ENCODE assay signal across 8 cellular contexts in the genomic region with DNA sequence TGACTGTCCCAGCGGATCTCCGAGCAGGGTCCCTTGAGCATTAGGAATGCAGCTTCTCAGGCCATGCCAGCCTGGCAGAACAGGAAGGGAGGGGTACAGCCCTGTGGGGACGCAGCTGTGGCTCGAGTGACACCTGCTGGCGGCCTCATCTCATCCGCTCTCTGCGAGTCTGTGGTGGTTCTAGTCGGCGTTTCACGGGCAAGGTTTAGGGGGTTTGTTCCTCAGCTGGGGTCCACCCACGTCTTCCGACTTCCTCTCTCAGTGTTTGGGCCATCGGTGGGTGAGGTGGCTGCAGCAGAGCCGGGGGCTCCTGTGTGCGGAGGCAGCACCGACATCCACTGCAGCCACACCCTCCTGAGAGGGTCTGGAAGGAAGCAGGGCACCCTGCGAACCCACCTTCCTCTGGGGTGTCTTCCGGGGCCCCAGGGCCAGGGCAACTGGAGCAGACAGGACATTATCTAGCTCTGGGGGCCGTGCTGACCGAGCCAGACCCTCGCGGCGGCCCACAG. TPM values are rescaled to one million over a fixed set of nuclear protein-coding genes. Genes with fewer than 3 reads are reported as not detected.
DNase-seq lines count a peak whose midpoint lies in the region; ATAC-seq, FAIRE-seq and TF ChIP-seq lines count a peak whose summit lies in the region.

No MANE protein-coding gene starts in this region.

- peak; percentile 69 to 89 for DNase-seq in A549 (ENCODE audit: low read depth in 1 of 2, low spot score in 1 of 2)
- DNase-seq in GM12891 (ENCODE audit: insufficient read length, low spot score) = peak; percentile 89
- DNase-seq in NCI-H2196 treated with DMSO at 0.1 percent for 48 hours (lab: John Stamatoyannopoulos, UW; ENCODE audit: unreplicated experiment) = peak; percentile 25
- peak; percentile 85 for DNase-seq in activated CD4-positive, alpha-beta T cell treated with anti-CD3 and anti-CD28 coated beads for 48 hours
- peak; percentile 87 for DNase-seq in cerebellum (ENCODE audit: low spot score)
- DNase-seq in right lobe of liver = peak; percentile 65 to 67 (median 66)
- peak; percentile 53 to 61 (median 54) for DNase-seq in stimulated activated CD4-positive, alpha-beta T cell treated with anti-CD3 and anti-CD28 coated beads, TNF-alpha, amount 100 ng/mL, for 4 hours (ENCODE audit: low read depth in 3 of 3)

- H3K9me3 ChIP-seq in A549 (peaks cover 15% of the 10 kb centered on the region), right lobe of liver (no peaks in the 10 kb centered on the region)

- intact Hi-C loops in right lobe of liver (cut with DNase I) = loop anchor here (10.0 kb wide), 1 partner anchor 221 kb away; no protein-coding TSS in a partner anchor

- ATAC-seq in A549 (peak; percentile 86 to 91), right lobe of liver (peak in 3 of 4 donors; percentile 67 to 85 (median 79)), HG03432 (IDR thresholded peaks at IDR 0.05; ENCODE audit: unreplicated experiment) (no peak)

- WGBS in A549 (ENCODE audit: missing lambda C conversion rate) = 0% methylated on average over 15 of the region's 23 CpGs
- WGBS in right lobe of liver (ENCODE audit: insufficient coverage, low coverage, low lambda C conversion rate, missing lambda C conversion rate) = 0% methylated on average over 1 of the region's 23 CpGs

- TF ChIP-seq POLR2A in A549 (IDR thresholded peaks at IDR 0.05; ENCODE audit: low read length) (no peak), GM12891 (IDR thresholded peaks at IDR 0.05; ENCODE audit: low read depth, low read length) (no peak), right lobe of liver (IDR thresholded peaks at IDR 0.05) (no peak)

- TF ChIP-seq CTCF in A549 (IDR thresholded peaks at IDR 0.05) (peak; percentile 93), right lobe of liver (IDR thresholded peaks at IDR 0.05) (peak; percentile 47 to 70 (median 56))

- TF ChIP-seq RAD21 in A549 (conservative IDR thresholded peaks at IDR 0.05 in 1 of 2, IDR thresholded peaks at IDR 0.05 in 1 of 2) = peak; percentile 93 to 95

- peak overlapping the region; percentile 53 for H3K4me3 ChIP-seq in A549
- no peak overlapping the region for H3K4me3 ChIP-seq in right lobe of liver

- no peaks in the 10 kb centered on the region for H3K36me3 ChIP-seq in right lobe of liver

- no peaks in the 10 kb centered on the region for H3K27me3 ChIP-seq in right lobe of liver

- H3K4me1 ChIP-seq in A549 = 0 out of 3 replicates have a peak, but pooled peaks cover 7% of the 10 kb centered on the region
- peaks cover 0 to 12% (median 5%) of the 10 kb centered on the region in 4 donors for H3K4me1 ChIP-seq in right lobe of liver

- POLR2A ChIA-PET in A549 (lab: Yijun Ruan, JAX) = interaction anchor here (0.7 to 1.8 kb wide), 6 partner anchors 48 to 318 kb away, joined by 3 to 7 read pairs (median 3); partner anchors contain the start of gene C16orf95

- CTCF ChIA-PET in A549 (lab: Yijun Ruan, JAX) = interaction anchor here (0.6 to 8.6 kb wide), 112 partner anchors 11 to 430 kb away, joined by 3 to 219 read pairs (median 5); partner anchors contain the start of genes C16orf95, CA5A, FBXO31 and KLHDC4

- FAIRE-seq in A549 (lab: Jason Lieb, UNC) (no peak), GM12891 (lab: Jason Lieb, UNC) (peak; percentile 88)

- peak overlapping the region; percentile 99 for H3K4me2 ChIP-seq in A549

- TF ChIP-seq EP300 in A549 (IDR thresholded peaks at IDR 0.05) = no peak

- H3K27ac ChIP-seq in A549 (peak overlapping the region; percentile 75 to 85), right lobe of liver (no peak overlapping the region)

TF ChIP-seq in A549, 52 proteins besides CTCF, POLR2A, EP300 and RAD21:
- TF ChIP-seq ZSCAN20 (CRISPR knock-in tag; IDR thresholded peaks at IDR 0.05) = no peak
- TF ChIP-seq HDAC2 (IDR thresholded peaks at IDR 0.05) = no peak
- no peak for TF ChIP-seq ZC3H11A (IDR thresholded peaks at IDR 0.05)
- no peak for TF ChIP-seq RNF2 (IDR thresholded peaks at IDR 0.05; ENCODE audit: borderline replicate concordance, low read depth)
- 0 out of 2 replicates have a peak, but pooled peaks have one; percentile 63 for TF ChIP-seq MAZ (IDR thresholded peaks at IDR 0.05; ENCODE audit: borderline replicate concordance, low read depth, low read length)
- no peak for TF ChIP-seq JUN (IDR thresholded peaks at IDR 0.05)
- TF ChIP-seq KDM5A (IDR thresholded peaks at IDR 0.05) = peak; percentile 61
- TF ChIP-seq SMC3 (IDR thresholded peaks at IDR 0.05) = peak; percentile 93

TF ChIP-seq in GM12891, 5 proteins besides CTCF, POLR2A, EP300 and RAD21:
- TF ChIP-seq POU2F2 (IDR thresholded peaks at IDR 0.05; ENCODE audit: low read depth, low read length) (no peak), SPI1 (IDR thresholded peaks at IDR 0.05; ENCODE audit: low read depth, low read length) (0 out of 2 replicates have a peak, but pooled peaks have one; percentile 3)

RNA-seq across cellular contexts. Expression of gene JPH3, which starts 33.3 kb away (rescaled TPM):
- 0.36 and 0.38 TPM in 2 replicates for polyA plus RNA-seq in A549 (2011; rRNA removed)
- 0.66 and 0.96 TPM in 2 replicates for polyA plus RNA-seq in A549 (2012; cell fraction: cytosol; rRNA removed)
- polyA plus RNA-seq in A549 (2012; cell fraction: nucleus; rRNA removed) = 0.80 and 0.91 TPM in 2 replicates
- 1.4 to 1.6 TPM (median 1.4 TPM) in 3 replicates for polyA plus RNA-seq in A549 (2017; fragmentation: RNase III; extraction: RNeasy Plus Mini Kit Qiagen cat#74134 plus additional on column Dnase treatment)
- polyA minus RNA-seq in A549 (2011; rRNA and poly(A)+ RNA removed) = 0.17 and 0.58 TPM in 2 replicates
- 0.06 TPM for polyA plus RNA-seq in GM12891 (2012; ENCODE audit: low read depth, missing spikeins)
- 21.4 TPM for total RNA-seq in cerebellum
- total RNA-seq in right lobe of liver = under 1 TPM in 2 of 6 experiments, not detected in 4; 0.07 to 0.12 TPM

Comparison
In these comparisons a context has a peak if more than half of its experiments do, and no peak if none do; other contexts are left out.
1. DNase-seq: peak in every context shown above with its lines; median percentile 89 in GM12891; 87 in cerebellum; 85 in activated CD4-positive, alpha-beta T cell treated with anti-CD3 and anti-CD28 coated beads for 48 hours; 79 in A549; 66 in right lobe of liver; 54 in stimulated activated CD4-positive, alpha-beta T cell treated with anti-CD3 and anti-CD28 coated beads, TNF-alpha, amount 100 ng/mL, for 4 hours; 25 in NCI-H2196 treated with DMSO at 0.1 percent for 48 hours.
2. H3K27ac ChIP-seq: peak in A549 (2 of 2); none in right lobe of liver (0 of 3).
3. RNA of gene JPH3, which starts 33.3 kb away (total RNA-seq): 21.4 TPM in cerebellum (single experiment); 0.07 to 0.12 TPM in right lobe of liver; every median in the first group is over 10 times any median in the second.